ENCODE assay signal across 27 cellular contexts in the genomic region with DNA sequence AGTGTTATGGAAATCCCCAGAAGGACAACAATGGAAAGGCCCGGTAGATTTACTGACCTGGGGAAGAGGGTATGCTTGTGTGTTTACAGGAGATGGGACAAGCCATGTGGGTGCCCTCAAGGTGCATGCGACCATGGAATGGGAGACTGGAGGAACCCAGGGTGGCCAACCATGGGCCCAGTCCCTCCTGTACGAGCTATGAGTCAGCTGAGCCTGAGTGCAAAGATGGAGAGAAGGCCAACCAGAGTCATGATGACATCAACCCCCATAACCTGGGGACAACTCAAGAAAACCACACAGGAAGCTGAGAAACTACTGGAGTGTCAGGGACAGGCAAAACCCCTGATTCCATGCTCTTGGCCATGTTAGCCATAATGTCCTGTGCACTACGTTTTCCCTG.
"Had no signal": no experiment of that assay in that cellular context is flagged by ENCODE, and none has a peak within 500 bp of the region (broad histone marks: within the 10 kb centered on the region; RNA-seq: fewer than 3 reads in every experiment).

No MANE protein-coding gene starts in this region.

- H3K27me3 ChIP-seq: left lung, testis, vagina had no signal

- H3K4me3 Mint-ChIP-seq: activated CD4-positive, alpha-beta memory T cell treated with anti-CD3 and anti-CD28 coated beads for 36 hours; activated CD4-positive, alpha-beta T cell treated with anti-CD3 and anti-CD28 coated beads, Interleukin-2, amount 10 ng/mL, durations not matched to agents 24 days and 14 days; activated naive CD4-positive, alpha-beta T cell treated with anti-CD3 and anti-CD28 coated beads, Interleukin-2, amount 50 U/mL, for 24 hours; activated naive CD8-positive, alpha-beta T cell treated with anti-CD3 and anti-CD28 coated beads, Interleukin-2, amount 50 U/mL, for 24 hours; activated T-cell treated with anti-CD3 and anti-CD28 coated beads, Interleukin-2, amount 50 U/mL, for 4 hours; central memory CD8-positive, alpha-beta T cell; natural killer cell treated with Interleukin-12 subunit alpha and Interleukin-12 subunit beta and Interleukin-15 and Interleukin-18, amount 100 ng/mL, for 72 hours; T-helper 1 cell treated with Interleukin-12 subunit alpha and Interleukin-12 subunit beta and Interleukin-4 antibody, amounts not matched to agents 30 μg/mL and 1 μg/mL, for 36 hours; type B pancreatic cell had no signal

- ATAC-seq: activated naive CD8-positive, alpha-beta T cell treated with anti-CD3 and anti-CD28 coated beads, Interleukin-2, amount 50 U/mL, for 24 hours; activated T-cell treated with anti-CD3 and anti-CD28 coated beads, Interleukin-2, amount 50 U/mL, for 4 hours; left lung; mucosa of descending colon; natural killer cell treated with Interleukin-12 subunit alpha and Interleukin-12 subunit beta and Interleukin-15 and Interleukin-18, amount 100 ng/mL, for 72 hours; right cardiac atrium had no signal

- H3K4me1 Mint-ChIP-seq: activated CD4-positive, alpha-beta T cell treated with anti-CD3 and anti-CD28 coated beads, Interleukin-2, amount 10 ng/mL, durations not matched to agents 24 days and 14 days had no signal

- H3K27ac Mint-ChIP-seq: activated CD4-positive, alpha-beta memory T cell treated with anti-CD3 and anti-CD28 coated beads for 36 hours; activated CD4-positive, alpha-beta T cell treated with anti-CD3 and anti-CD28 coated beads, Interleukin-2, amount 10 ng/mL, durations not matched to agents 24 days and 14 days; activated naive CD4-positive, alpha-beta T cell treated with anti-CD3 and anti-CD28 coated beads, Interleukin-2, amount 50 U/mL, for 24 hours; activated naive CD8-positive, alpha-beta T cell treated with anti-CD3 and anti-CD28 coated beads, Interleukin-2, amount 50 U/mL, for 24 hours; activated T-helper 2 cell treated with anti-CD3 and anti-CD28 coated beads, Interferon-gamma antibody, Interleukin-2, Interleukin-4, amounts not matched to agents 10 μg/mL and 5 μg/mL and 100 μg/mL, durations not matched to agents 14 hours and 24 hours and 36 hours; natural killer cell treated with Interleukin-12 subunit alpha and Interleukin-12 subunit beta and Interleukin-15 and Interleukin-18, amount 100 ng/mL, for 72 hours; T-helper 1 cell treated with Interleukin-12 subunit alpha and Interleukin-12 subunit beta and Interleukin-4 antibody, amounts not matched to agents 30 μg/mL and 1 μg/mL, for 36 hours; type B pancreatic cell had no signal

- H3K9me3 ChIP-seq: testis had no signal

- H3K27me3 Mint-ChIP-seq: activated CD4-positive, alpha-beta memory T cell treated with anti-CD3 and anti-CD28 coated beads for 36 hours; activated CD4-positive, alpha-beta T cell treated with anti-CD3 and anti-CD28 coated beads, Interleukin-2, amount 10 ng/mL, durations not matched to agents 24 days and 14 days; activated naive CD4-positive, alpha-beta T cell treated with anti-CD3 and anti-CD28 coated beads, Interleukin-2, amount 50 U/mL, for 24 hours; activated naive CD8-positive, alpha-beta T cell treated with anti-CD3 and anti-CD28 coated beads, Interleukin-2, amount 50 U/mL, for 24 hours; central memory CD8-positive, alpha-beta T cell; natural killer cell treated with Interleukin-12 subunit alpha and Interleukin-12 subunit beta and Interleukin-15 and Interleukin-18, amount 100 ng/mL, for 72 hours; type B pancreatic cell had no signal

- FAIRE-seq: colon, endometrium, frontal cortex, TTC549 had no signal

- H3K4me1 ChIP-seq: vagina had no signal

- H3K27ac ChIP-seq: left lung, testis, vagina had no signal

- DNase-seq: activated CD4-positive, alpha-beta memory T cell treated with anti-CD3 and anti-CD28 coated beads for 36 hours; activated CD4-positive, alpha-beta T cell treated with anti-CD3 and anti-CD28 coated beads, Interleukin-2, amount 10 ng/mL, durations not matched to agents 24 days and 14 days; activated CD4-positive, CD25-positive, alpha-beta regulatory T cell treated with anti-CD3 and anti-CD28 coated beads, Interleukin-2, amount 50 U/mL, for 72 hours; activated naive CD8-positive, alpha-beta T cell treated with anti-CD3 and anti-CD28 coated beads, Interleukin-2, amount 50 U/mL, for 24 hours; activated T-cell treated with anti-CD3 and anti-CD28 coated beads, Interleukin-2, amount 50 U/mL, for 4 hours; amygdala; effector CD8-positive, alpha-beta T cell; kidney glomerular epithelial cell; left lung; mucosa of descending colon; posterior cingulate gyrus; right cardiac atrium; stimulated activated CD4-positive, alpha-beta T cell treated with anti-CD3 and anti-CD28 coated beads, Interleukin-2, amount 100 ng/mL, for 48 hours; stimulated activated naive CD4-positive, alpha-beta T cell treated with Interleukin-2 at 50 U/mL for 16 hours; T-helper 9 cell; testis had no signal

- H3K4me3 ChIP-seq: left lung, mucosa of descending colon, testis, vagina had no signal
